2 cellular contexts compared by ENCODE assay signal in the genomic region with DNA sequence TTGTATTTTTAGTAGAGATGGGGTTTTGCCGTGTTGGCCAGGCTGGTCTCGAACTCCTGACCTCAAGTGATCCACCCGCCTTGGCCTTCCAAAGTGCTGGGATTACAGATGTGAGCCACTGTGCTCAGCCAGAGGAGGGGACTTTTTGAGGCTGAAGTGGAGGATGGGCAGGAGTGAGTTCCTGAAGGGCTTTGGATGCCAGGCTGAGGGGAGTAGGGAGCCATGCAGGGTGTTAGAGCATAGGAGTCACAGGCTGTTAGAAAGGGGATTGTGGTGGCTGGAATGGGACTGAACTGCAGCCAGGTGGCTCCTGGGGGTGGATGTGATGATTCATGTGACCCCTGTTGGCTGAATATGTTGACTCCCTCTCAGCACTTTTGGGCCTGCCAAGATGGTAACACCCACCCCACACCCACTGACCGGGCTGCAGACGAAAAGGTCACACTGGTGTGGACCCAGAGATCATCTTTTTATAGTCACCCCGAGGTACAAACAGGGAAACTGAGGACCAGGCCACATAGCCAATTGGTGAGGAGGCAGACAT.
TF ChIP-seq lines count a peak whose summit lies in the region.

No MANE protein-coding gene starts in this region.

TF ChIP-seq in A549, 52 proteins besides CTCF, POLR2A, EP300 and RAD21:
- TF ChIP-seq CHD2 (IDR thresholded peaks at IDR 0.05; ENCODE audit: low read length, partially characterized antibody) (no peak), ZFP36 (IDR thresholded peaks at IDR 0.05; ENCODE audit: borderline replicate concordance, partially characterized antibody) (peak; percentile 35)

TF ChIP-seq in K562, 482 proteins besides CTCF, POLR2A, EP300 and RAD21:
- peak in 1 of 2 experiments; percentile 42; a peak in 1 of 4 replicates for TF ChIP-seq KDM1A (IDR thresholded peaks at IDR 0.05)
- peak; percentile 79 for TF ChIP-seq BCOR (IDR thresholded peaks at IDR 0.05)
- TF ChIP-seq ZFP36 (IDR thresholded peaks at IDR 0.05; ENCODE audit: low read depth, low read length, partially characterized antibody), result peak; percentile 48
- TF ChIP-seq ELF1 (tag; IDR thresholded peaks at IDR 0.05), result no peak
- TF ChIP-seq RBM25 (IDR thresholded peaks at IDR 0.05; ENCODE audit: low read depth, low read length, severe bottlenecking), result peak; percentile 50
